In genomic region chr15:93656041-93656440, GRCh38 we compare ENCODE assay signal across 25 cellular contexts.
"Had no signal": no experiment of that assay in that cellular context is flagged by ENCODE, and none has a peak within 500 bp of the region (broad histone marks: within the 10 kb centered on the region; RNA-seq: fewer than 3 reads in every experiment).

No MANE protein-coding gene starts in this region.

- H3K4me3 ChIP-seq: breast epithelium, colonic mucosa, dorsolateral prefrontal cortex, lung, neural progenitor cell, tibial artery had no signal

- H3K36me3 Mint-ChIP-seq: activated naive CD8-positive, alpha-beta T cell treated with anti-CD3 and anti-CD28 coated beads for 36 hours; mesothelial cell of epicardium; naive thymus-derived CD8-positive, alpha-beta T cell; stimulated activated effector memory CD8-positive, alpha-beta T cell treated with anti-CD3 and anti-CD28 coated beads, Interleukin-12 subunit alpha, Interleukin-12 subunit beta, amount 100 ng/mL, for 72 hours; WTC11 had no signal

- H3K9me3 Mint-ChIP-seq: activated T-cell treated with anti-CD3 and anti-CD28 coated beads, Interleukin-2, amount 50 U/mL, for 24 hours; activated T-helper 17 cell treated with anti-CD3 and anti-CD28 coated beads, Interleukin-2, amount 50 U/mL, for 72 hours; effector memory CD8-positive, alpha-beta T cell; neural progenitor cell; stimulated activated effector memory CD8-positive, alpha-beta T cell treated with anti-CD3 and anti-CD28 coated beads, Interleukin-12 subunit alpha, Interleukin-12 subunit beta, amount 100 ng/mL, for 72 hours; stimulated activated naive CD8-positive, alpha-beta T cell treated with anti-CD3 and anti-CD28 coated beads, Interleukin-15, amount 100 ng/mL, for 72 hours had no signal

- H3K36me3 ChIP-seq: breast epithelium, colonic mucosa, neural progenitor cell, tibial artery had no signal

- H3K9me3 ChIP-seq: breast epithelium, colonic mucosa, tibial artery had no signal

- DNase-seq: activated CD4-positive, alpha-beta T cell treated with anti-CD3 and anti-CD28 coated beads for 36 hours; activated CD4-positive, alpha-beta T cell treated with anti-CD3 and anti-CD28 coated beads, Interleukin-2, amount 50 U/mL, for 4 hours; activated CD8-positive, alpha-beta memory T cell treated with anti-CD3 and anti-CD28 coated beads for 24 hours; activated CD8-positive, alpha-beta memory T cell treated with anti-CD3 and anti-CD28 coated beads, Interleukin-2, amount 50 U/mL, for 4 hours; activated naive CD8-positive, alpha-beta T cell treated with anti-CD3 and anti-CD28 coated beads for 36 hours; activated T-cell treated with anti-CD3 and anti-CD28 coated beads, Interleukin-2, amount 50 U/mL, for 24 hours; colonic mucosa; dorsolateral prefrontal cortex; effector memory CD8-positive, alpha-beta T cell; kidney; naive thymus-derived CD8-positive, alpha-beta T cell; posterior cingulate gyrus; small intestine; stimulated activated CD4-positive, alpha-beta T cell treated with anti-CD3 and anti-CD28 coated beads, Interleukin-2, amount 100 ng/mL, for 24 hours; stimulated activated naive CD8-positive, alpha-beta T cell treated with anti-CD3 and anti-CD28 coated beads, Interleukin-15, amount 100 ng/mL, for 72 hours; tibial artery had no signal

- H3K4me2 ChIP-seq: neural progenitor cell had no signal

- H3K27ac ChIP-seq: breast epithelium, colonic mucosa, dorsolateral prefrontal cortex, neural progenitor cell, tibial artery had no signal

- H2AFZ ChIP-seq: neural progenitor cell had no signal

- H3K4me1 Mint-ChIP-seq: activated CD4-positive, alpha-beta T cell treated with anti-CD3 and anti-CD28 coated beads for 36 hours; activated naive CD8-positive, alpha-beta T cell treated with anti-CD3 and anti-CD28 coated beads for 36 hours; activated T-helper 17 cell treated with anti-CD3 and anti-CD28 coated beads, Interleukin-2, amount 50 U/mL, for 72 hours; mesothelial cell of epicardium; naive thymus-derived CD8-positive, alpha-beta T cell; neural progenitor cell; stimulated activated effector memory CD8-positive, alpha-beta T cell treated with anti-CD3 and anti-CD28 coated beads, Interleukin-12 subunit alpha, Interleukin-12 subunit beta, amount 100 ng/mL, for 72 hours; stimulated activated naive CD8-positive, alpha-beta T cell treated with anti-CD3 and anti-CD28 coated beads, Interleukin-15, amount 100 ng/mL, for 72 hours; WTC11 had no signal

- H3K4me1 ChIP-seq: breast epithelium, colonic mucosa, neural progenitor cell, tibial artery had no signal

- H3K4me3 Mint-ChIP-seq: activated CD4-positive, alpha-beta T cell treated with anti-CD3 and anti-CD28 coated beads for 36 hours; activated naive CD8-positive, alpha-beta T cell treated with anti-CD3 and anti-CD28 coated beads for 36 hours; activated T-cell treated with anti-CD3 and anti-CD28 coated beads, Interleukin-2, amount 50 U/mL, for 24 hours; activated T-helper 17 cell treated with anti-CD3 and anti-CD28 coated beads, Interleukin-2, amount 50 U/mL, for 72 hours; effector memory CD8-positive, alpha-beta T cell; mesothelial cell of epicardium; naive thymus-derived CD8-positive, alpha-beta T cell; neural progenitor cell; stimulated activated effector memory CD8-positive, alpha-beta T cell treated with anti-CD3 and anti-CD28 coated beads, Interleukin-12 subunit alpha, Interleukin-12 subunit beta, amount 100 ng/mL, for 72 hours; stimulated activated naive CD8-positive, alpha-beta T cell treated with anti-CD3 and anti-CD28 coated beads, Interleukin-15, amount 100 ng/mL, for 72 hours; WTC11 had no signal

- H3K27me3 ChIP-seq: breast epithelium, colonic mucosa, dorsolateral prefrontal cortex, neural progenitor cell, tibial artery had no signal

- H3K9ac ChIP-seq: neural progenitor cell had no signal

- ATAC-seq: activated CD4-positive, alpha-beta T cell treated with anti-CD3 and anti-CD28 coated beads for 36 hours; activated T-helper 17 cell treated with anti-CD3 and anti-CD28 coated beads, Interleukin-2, amount 50 U/mL, for 72 hours; effector memory CD8-positive, alpha-beta T cell; left lobe of liver; naive thymus-derived CD8-positive, alpha-beta T cell; sciatic nerve; stimulated activated effector memory CD8-positive, alpha-beta T cell treated with anti-CD3 and anti-CD28 coated beads, Interleukin-12 subunit alpha, Interleukin-12 subunit beta, amount 100 ng/mL, for 72 hours; stimulated activated naive CD8-positive, alpha-beta T cell treated with anti-CD3 and anti-CD28 coated beads, Interleukin-15, amount 100 ng/mL, for 72 hours; WTC11 had no signal

- H3K27ac Mint-ChIP-seq: activated CD4-positive, alpha-beta T cell treated with anti-CD3 and anti-CD28 coated beads for 36 hours; activated naive CD8-positive, alpha-beta T cell treated with anti-CD3 and anti-CD28 coated beads for 36 hours; activated T-cell treated with anti-CD3 and anti-CD28 coated beads, Interleukin-2, amount 50 U/mL, for 24 hours; activated T-helper 17 cell treated with anti-CD3 and anti-CD28 coated beads, Interleukin-2, amount 50 U/mL, for 72 hours; effector memory CD8-positive, alpha-beta T cell; mesothelial cell of epicardium; naive thymus-derived CD8-positive, alpha-beta T cell; neural progenitor cell; stimulated activated effector memory CD8-positive, alpha-beta T cell treated with anti-CD3 and anti-CD28 coated beads, Interleukin-12 subunit alpha, Interleukin-12 subunit beta, amount 100 ng/mL, for 72 hours; stimulated activated naive CD8-positive, alpha-beta T cell treated with anti-CD3 and anti-CD28 coated beads, Interleukin-15, amount 100 ng/mL, for 72 hours; WTC11 had no signal
